Comparison of ENCODE assay signal across 13 cellular contexts in the genomic region with DNA sequence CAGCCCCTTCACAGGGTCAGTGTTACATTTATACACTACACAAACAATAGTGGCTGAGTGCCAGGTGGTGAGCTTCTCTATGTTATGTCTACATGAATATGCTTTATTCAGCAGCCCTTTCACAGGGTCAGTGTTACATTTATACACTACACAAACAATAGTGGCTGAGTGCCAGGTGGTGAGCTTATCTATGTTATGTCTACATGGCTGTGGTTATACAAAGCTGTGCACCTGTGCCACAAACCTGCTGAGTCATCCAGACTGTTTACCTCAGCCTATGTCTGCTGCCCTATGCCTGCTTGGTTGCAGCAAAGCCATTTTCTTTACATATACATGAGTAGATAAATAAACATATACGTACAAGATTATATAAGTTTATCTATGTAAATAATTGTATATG.
A peak's percentile ranks its signal among the peaks of the same experiment; 100 is the strongest.
DNase-seq lines count a peak whose midpoint lies in the region; ATAC-seq, FAIRE-seq and TF ChIP-seq lines count a peak whose summit lies in the region.
"Had no signal": no experiment of that assay in that cellular context is flagged by ENCODE, and none has a peak within 500 bp of the region (broad histone marks: within the 10 kb centered on the region; RNA-seq: fewer than 3 reads in every experiment).

No MANE protein-coding gene starts in this region.

- H3K27ac Mint-ChIP-seq in astrocyte (ENCODE audit: unreplicated experiment) = no peak overlapping the region
- peak overlapping the region in 1 of 10 donors; percentile 28 for H3K27ac Mint-ChIP-seq in naive thymus-derived CD8-positive, alpha-beta T cell
- H3K27ac Mint-ChIP-seq: H9, immature natural killer cell had no signal

- H4K20me1 ChIP-seq in astrocyte (ENCODE audit: insufficient read depth, low read length) = no peaks in the 10 kb centered on the region

- no peaks in the 10 kb centered on the region for H3K4me1 ChIP-seq in astrocyte (ENCODE audit: insufficient read depth, low read length)
- H3K4me1 ChIP-seq: suprapubic skin had no signal

- no peak overlapping the region for H3K9ac ChIP-seq in astrocyte (ENCODE audit: low read length)

- H3K9me3 ChIP-seq in astrocyte (ENCODE audit: insufficient read depth, low read depth, low read length) = peaks cover 8% of the 10 kb centered on the region
- H3K9me3 ChIP-seq: suprapubic skin had no signal

- no peak overlapping the region for H2AFZ ChIP-seq in astrocyte (ENCODE audit: low read depth, low read length)

- no peak overlapping the region for H3K4me3 Mint-ChIP-seq in astrocyte (ENCODE audit: unreplicated experiment)
- peak overlapping the region in 1 of 10 donors; percentile 45 for H3K4me3 Mint-ChIP-seq in naive thymus-derived CD8-positive, alpha-beta T cell
- H3K4me3 Mint-ChIP-seq: H9 had no signal

- peak; percentile 33 for DNase-seq in NCI-H82 (lab: John Stamatoyannopoulos, UW)
- no peak for DNase-seq in NCI-H82 treated with DMSO at 0.1 percent for 48 hours (lab: John Stamatoyannopoulos, UW; ENCODE audit: unreplicated experiment)
- DNase-seq in NCI-H2029 treated with DMSO at 0.1 percent for 48 hours (lab: John Stamatoyannopoulos, UW) = peak; percentile 97
- DNase-seq in astrocyte (ENCODE audit: low read depth) = peak; percentile 44
- DNase-seq in non-pigmented ciliary epithelial cell (ENCODE audit: low read depth) = peak; percentile 34
- DNase-seq in NCI-H1694 treated with DMSO at 0.1 percent for 48 hours (lab: John Stamatoyannopoulos, UW) = no peak
- DNase-seq in G401 (ENCODE audit: low spot score) = no peak
- DNase-seq in naive thymus-derived CD8-positive, alpha-beta T cell = no peak
- DNase-seq: activated CD8-positive, alpha-beta memory T cell treated with anti-CD3 and anti-CD28 coated beads for 24 hours; amniotic stem cell; H9; immature natural killer cell had no signal

- no peak for TF ChIP-seq CTCF in astrocyte (IDR thresholded peaks at IDR 0.05; ENCODE audit: insufficient read depth, low read depth, low read length)

- H3K4me1 Mint-ChIP-seq in astrocyte (ENCODE audit: low read depth, unreplicated experiment) = no peaks in the 10 kb centered on the region
- peaks cover 5 to 15% (median 13%) of the 10 kb centered on the region in 4 donors for H3K4me1 Mint-ChIP-seq in naive thymus-derived CD8-positive, alpha-beta T cell
- H3K4me1 Mint-ChIP-seq: H9 had no signal

- no peaks in the 10 kb centered on the region for H3K27me3 ChIP-seq in astrocyte (ENCODE audit: insufficient read depth, low read length)
- H3K27me3 ChIP-seq: suprapubic skin had no signal

- H3K36me3 Mint-ChIP-seq in astrocyte (ENCODE audit: low read depth, unreplicated experiment) = no peaks in the 10 kb centered on the region
- peaks cover 0 to 19% (median 2%) of the 10 kb centered on the region in 3 donors for H3K36me3 Mint-ChIP-seq in naive thymus-derived CD8-positive, alpha-beta T cell
- H3K36me3 Mint-ChIP-seq: immature natural killer cell had no signal

- no peak for ATAC-seq in naive thymus-derived CD8-positive, alpha-beta T cell

- peaks cover 3% of the 10 kb centered on the region for H3K9me3 Mint-ChIP-seq in astrocyte (ENCODE audit: unreplicated experiment)
- peaks cover 3 to 32% (median 14%) of the 10 kb centered on the region in 9 donors for H3K9me3 Mint-ChIP-seq in naive thymus-derived CD8-positive, alpha-beta T cell

- H3K36me3 ChIP-seq in astrocyte (ENCODE audit: insufficient read depth, low read length) = no peaks in the 10 kb centered on the region
- H3K36me3 ChIP-seq: suprapubic skin had no signal

- H3K27ac ChIP-seq in astrocyte (ENCODE audit: low read depth, low read length) = no peak overlapping the region
- H3K27ac ChIP-seq: suprapubic skin had no signal

- POLR2A ChIA-PET in naive thymus-derived CD8-positive, alpha-beta T cell (lab: Charles Lee) = interaction anchor here (1.2 kb wide), 1 partner anchor 77 kb away, joined by 6 read pairs; the partner anchor contains the start of gene ZNF726

- FAIRE-seq in astrocyte (lab: Jason Lieb, UNC) = no peak

- in situ Hi-C loops in G401 (cut with HindIII; ENCODE audit: low sequenced_read_pairs) = no loop called here

- H3K4me2 ChIP-seq in astrocyte (ENCODE audit: low read length) = no peak overlapping the region

- H3K4me3 ChIP-seq in astrocyte (ENCODE audit: insufficient read depth, low read depth, low read length) = no peak overlapping the region
- H3K4me3 ChIP-seq: suprapubic skin had no signal

- H3K79me2 ChIP-seq in astrocyte (ENCODE audit: insufficient read depth, low read length) = no peaks in the 10 kb centered on the region

- H3K27me3 Mint-ChIP-seq in astrocyte (ENCODE audit: low read depth, unreplicated experiment) = no peaks in the 10 kb centered on the region
- H3K27me3 Mint-ChIP-seq in naive thymus-derived CD8-positive, alpha-beta T cell = no peaks in the 10 kb centered on the region

Comparison
In these comparisons a context has a peak if more than half of its experiments do, and no peak if none do; other contexts are left out.
1. DNase-seq: peak in NCI-H82 (single experiment), NCI-H2029 treated with DMSO at 0.1 percent for 48 hours (single experiment), astrocyte (single experiment) and non-pigmented ciliary epithelial cell (single experiment); none in NCI-H82 treated with DMSO at 0.1 percent for 48 hours (single experiment), NCI-H1694 treated with DMSO at 0.1 percent for 48 hours (single experiment), G401 (single experiment) and naive thymus-derived CD8-positive, alpha-beta T cell (0 of 10).